Comparison of ENCODE assay signal across 25 cellular contexts in genomic region chr20:4132956-4133355, GRCh38. TPM values are rescaled to one million over a fixed set of nuclear protein-coding genes. Genes with fewer than 3 reads are reported as not detected.
A peak's percentile ranks its signal among the peaks of the same experiment; 100 is the strongest.
DNase-seq lines count a peak whose midpoint lies in the region; ATAC-seq, FAIRE-seq and TF ChIP-seq lines count a peak whose summit lies in the region.
"Had no signal": no experiment of that assay in that cellular context is flagged by ENCODE, and none has a peak within 500 bp of the region (broad histone marks: within the 10 kb centered on the region; RNA-seq: fewer than 3 reads in every experiment).

No MANE protein-coding gene starts in this region.

- no peak for FAIRE-seq in A549 (lab: Jason Lieb, UNC)
- FAIRE-seq: D721Med, G401.6, GM12891, GM19239 had no signal

- no peak overlapping the region for H3K4me3 Mint-ChIP-seq in activated T-helper 2 cell treated with anti-CD3 and anti-CD28 coated beads, Interferon-gamma antibody, Interleukin-2, Interleukin-4, amounts not matched to agents 10 μg/mL and 5 μg/mL and 100 μg/mL, durations not matched to agents 14 hours and 24 hours and 36 hours (ENCODE audit: low read depth)
- H3K4me3 Mint-ChIP-seq: CD14-positive monocyte; CD4-positive, alpha-beta memory T cell; CD4-positive, CD25-positive, alpha-beta regulatory T cell; CD8-positive, alpha-beta memory T cell had no signal

- no peaks in the 10 kb centered on the region for H3K27me3 Mint-ChIP-seq in activated T-helper 2 cell treated with anti-CD3 and anti-CD28 coated beads, Interferon-gamma antibody, Interleukin-2, Interleukin-4, amounts not matched to agents 10 μg/mL and 5 μg/mL and 100 μg/mL, durations not matched to agents 14 hours and 24 hours and 36 hours (ENCODE audit: low read depth)

- no peak for TF ChIP-seq RAD21 in A549 (conservative IDR thresholded peaks at IDR 0.05 in 1 of 2, IDR thresholded peaks at IDR 0.05 in 1 of 2)

- TF ChIP-seq CTCF in right atrium auricular region (IDR thresholded peaks at IDR 0.05) = no peak
- TF ChIP-seq CTCF in A549 (IDR thresholded peaks at IDR 0.05) = no peak
- no peak for TF ChIP-seq CTCF in Panc1 (IDR thresholded peaks at IDR 0.05)
- TF ChIP-seq CTCF in thyroid gland (IDR thresholded peaks at IDR 0.05) = no peak

- no peak overlapping the region for H3K4me3 ChIP-seq in right atrium auricular region
- no peak overlapping the region for H3K4me3 ChIP-seq in A549
- no peak overlapping the region for H3K4me3 ChIP-seq in Panc1 (ENCODE audit: low read depth in 2 of 2, low read length in 2 of 2)
- H3K4me3 ChIP-seq in thyroid gland (replicated peaks in 1 of 3) = no peak overlapping the region
- H3K4me3 ChIP-seq: BLaER1 had no signal

- no peaks in the 10 kb centered on the region for H3K36me3 ChIP-seq in right atrium auricular region
- no peaks in the 10 kb centered on the region for H3K36me3 ChIP-seq in Panc1 (ENCODE audit: control insufficient read depth, insufficient read depth, low read length)
- no peaks in the 10 kb centered on the region for H3K36me3 ChIP-seq in thyroid gland
- H3K36me3 ChIP-seq: BE2C, BLaER1 had no signal

- no peaks in the 10 kb centered on the region for H3K27me3 ChIP-seq in right atrium auricular region
- no peaks in the 10 kb centered on the region for H3K27me3 ChIP-seq in Panc1 (ENCODE audit: control insufficient read depth, insufficient read depth, low read length)
- no peaks in the 10 kb centered on the region for H3K27me3 ChIP-seq in thyroid gland
- H3K27me3 ChIP-seq: BE2C, BLaER1 had no signal

- H3K27ac ChIP-seq in right atrium auricular region (no peak overlapping the region), A549 (peak overlapping the region; percentile 93), Panc1 (ENCODE audit: low read length) (peak overlapping the region; percentile 94; the same call in 1 of the 2 replicates), thyroid gland (no peak overlapping the region)
- H3K27ac ChIP-seq: 22Rv1, BLaER1 had no signal

- intact Hi-C loops in left cardiac atrium (cut with DNase I) (no loop called here), Panc1 (cut with micrococcal nuclease; ENCODE audit: unreplicated experiment) (no loop called here), thyroid gland (cut with DNase I) (no loop called here)
- intact Hi-C loops in activated T-helper 2 cell treated with anti-CD3 and anti-CD28 coated beads, Interferon-gamma antibody, Interleukin-2, Interleukin-4, amounts not matched to agents 10 μg/mL and 5 μg/mL and 100 μg/mL, durations not matched to agents 14 hours and 24 hours and 36 hours (cut with micrococcal nuclease) = no loop called here

- TF ChIP-seq POLR2A in A549 (IDR thresholded peaks at IDR 0.05; ENCODE audit: low read length) = no peak
- TF ChIP-seq POLR2A in thyroid gland (IDR thresholded peaks at IDR 0.05) = no peak

- DNase-seq in right atrium auricular region (ENCODE audit: low spot score) = peak; percentile 2
- no peak for DNase-seq in left cardiac atrium
- DNase-seq in A549 (ENCODE audit: low read depth in 1 of 2, low spot score in 1 of 2) = no peak
- DNase-seq in Panc1 (ENCODE audit: low read depth, low spot score) = no peak
- DNase-seq in activated T-helper 2 cell treated with anti-CD3 and anti-CD28 coated beads, Interferon-gamma antibody, Interleukin-2, Interleukin-4, amounts not matched to agents 10 μg/mL and 5 μg/mL and 100 μg/mL, durations not matched to agents 14 hours and 24 hours and 36 hours (ENCODE audit: low spot score) = no peak
- no peak for DNase-seq in COLO668 (lab: John Stamatoyannopoulos, UW; ENCODE audit: unreplicated experiment)
- DNase-seq in HEK293T (ENCODE audit: extremely low spot score) = no peak
- no peak for DNase-seq in thyroid gland
- DNase-seq: ACHN; BE2C; C1 segment of cervical spinal cord; Caco-2; Calu3; CD4-positive, alpha-beta memory T cell; CD4-positive, CD25-positive, alpha-beta regulatory T cell; CD8-positive, alpha-beta memory T cell; DMS79 treated with DMSO at 0.1 percent for 48 hours; GF-D8 had no signal

- WGBS in A549 (ENCODE audit: missing lambda C conversion rate) = 95% methylated on average over 3 of the region's 3 CpGs
- WGBS in thyroid gland, 2 donors = 92 to 95% methylated on average over 3 of the region's 3 CpGs

- peak overlapping the region; percentile 24 for H3K27ac Mint-ChIP-seq in activated T-helper 2 cell treated with anti-CD3 and anti-CD28 coated beads, Interferon-gamma antibody, Interleukin-2, Interleukin-4, amounts not matched to agents 10 μg/mL and 5 μg/mL and 100 μg/mL, durations not matched to agents 14 hours and 24 hours and 36 hours
- H3K27ac Mint-ChIP-seq: CD14-positive monocyte; CD4-positive, alpha-beta memory T cell; CD4-positive, CD25-positive, alpha-beta regulatory T cell; CD8-positive, alpha-beta memory T cell had no signal

- in situ Hi-C loops in Panc1 (cut with HindIII; ENCODE audit: low pct_unique_long_range_greater_than_20kb, low sequenced_read_pairs) = no loop called here

- H3K4me1 Mint-ChIP-seq in activated T-helper 2 cell treated with anti-CD3 and anti-CD28 coated beads, Interferon-gamma antibody, Interleukin-2, Interleukin-4, amounts not matched to agents 10 μg/mL and 5 μg/mL and 100 μg/mL, durations not matched to agents 14 hours and 24 hours and 36 hours (ENCODE audit: low read depth) = peaks cover 57% of the 10 kb centered on the region

- H3K4me2 ChIP-seq in A549 = no peak overlapping the region
- H3K4me2 ChIP-seq: BLaER1 had no signal

- CTCF ChIA-PET in A549 (lab: Yijun Ruan, JAX) (interaction anchor here (1.0 to 5.5 kb wide), 5 partner anchors 11 to 40 kb away, joined by 3 to 63 read pairs (median 5); no protein-coding TSS in a partner anchor), Panc1 (lab: Charles Lee) (no interaction called here), HEK293T (lab: Yijun Ruan, JAX) (no interaction called here)

- no peak for TF ChIP-seq EP300 in A549 (IDR thresholded peaks at IDR 0.05)

- ATAC-seq in left cardiac atrium (no peak), A549 (no peak), Panc1 (no peak)

- H3K9me3 ChIP-seq in right atrium auricular region (no peaks in the 10 kb centered on the region), A549 (peaks cover 12% of the 10 kb centered on the region), Panc1 (ENCODE audit: control insufficient read depth, insufficient read depth, low read depth, low read length) (no peaks in the 10 kb centered on the region), thyroid gland (no peaks in the 10 kb centered on the region)
- H3K9me3 ChIP-seq: BE2C, BLaER1 had no signal

- peaks cover 11% of the 10 kb centered on the region for H3K36me3 Mint-ChIP-seq in activated T-helper 2 cell treated with anti-CD3 and anti-CD28 coated beads, Interferon-gamma antibody, Interleukin-2, Interleukin-4, amounts not matched to agents 10 μg/mL and 5 μg/mL and 100 μg/mL, durations not matched to agents 14 hours and 24 hours and 36 hours (ENCODE audit: low read depth)
- H3K36me3 Mint-ChIP-seq: CD14-positive monocyte; CD4-positive, alpha-beta memory T cell; CD4-positive, CD25-positive, alpha-beta regulatory T cell; CD8-positive, alpha-beta memory T cell had no signal

- BruUV-seq in Panc1 (replicated peaks; lab: Mats Ljungman, UMichigan) = no TSS peak

- H3K9me3 Mint-ChIP-seq in activated T-helper 2 cell treated with anti-CD3 and anti-CD28 coated beads, Interferon-gamma antibody, Interleukin-2, Interleukin-4, amounts not matched to agents 10 μg/mL and 5 μg/mL and 100 μg/mL, durations not matched to agents 14 hours and 24 hours and 36 hours = peaks cover 4% of the 10 kb centered on the region
- H3K9me3 Mint-ChIP-seq: CD8-positive, alpha-beta memory T cell had no signal

- H3K4me1 ChIP-seq in right atrium auricular region (no peaks in the 10 kb centered on the region), A549 (peaks cover 70% of the 10 kb centered on the region), Panc1 (ENCODE audit: control insufficient read depth, insufficient read depth, low read length) (peaks cover 37% of the 10 kb centered on the region), thyroid gland (no peaks in the 10 kb centered on the region)
- H3K4me1 ChIP-seq: BE2C had no signal

- POLR2A ChIA-PET in A549 (lab: Yijun Ruan, JAX) = no interaction called here
- POLR2A ChIA-PET in Panc1 (lab: Charles Lee) = no interaction called here
- POLR2A ChIA-PET in HEK293T (lab: Yijun Ruan, JAX) = no interaction called here

TF ChIP-seq in A549, 52 proteins besides CTCF, POLR2A, EP300 and RAD21 (continues in another document):
- no peak for TF ChIP-seq CHD2 (IDR thresholded peaks at IDR 0.05; ENCODE audit: low read length, partially characterized antibody)
- TF ChIP-seq PBX3 (IDR thresholded peaks at IDR 0.05) = no peak

TF ChIP-seq in HEK293T, 16 proteins besides CTCF, POLR2A, EP300 and RAD21:
- TF ChIP-seq SUZ12 (IDR thresholded peaks at IDR 0.05) (no peak), L3MBTL2 (conservative IDR thresholded peaks at IDR 0.05) (no peak), ELF4 (IDR thresholded peaks at IDR 0.05) (no peak), FOXA1 (IDR thresholded peaks at IDR 0.05) (no peak), HDGF (IDR thresholded peaks at IDR 0.05; ENCODE audit: borderline replicate concordance) (no peak), PKNOX1 (IDR thresholded peaks at IDR 0.05) (no peak), BHLHE40 (IDR thresholded peaks at IDR 0.05; ENCODE audit: borderline replicate concordance) (no peak), CTBP1 (IDR thresholded peaks at IDR 0.05; ENCODE audit: borderline replicate concordance) (no peak)

RNA-seq across cellular contexts. Expression of gene SMOX, which starts 15.7 kb away (rescaled TPM):
- 1 to 10 TPM; 5.2 to 6.6 TPM for total RNA-seq in right atrium auricular region
- 1 to 10 TPM; 3.7 to 4.8 TPM for total RNA-seq in left cardiac atrium
- polyA plus RNA-seq in A549 (2011; rRNA removed) = 67.4 and 111 TPM in 2 replicates
- 143 and 175 TPM in 2 replicates for polyA plus RNA-seq in A549 (2012; cell fraction: cytosol; rRNA removed)
- 251 and 331 TPM in 2 replicates for polyA plus RNA-seq in A549 (2012; cell fraction: nucleus; rRNA removed)
- 118 to 139 TPM (median 131 TPM) in 3 replicates for polyA plus RNA-seq in A549 (2017; fragmentation: RNase III; extraction: RNeasy Plus Mini Kit Qiagen cat#74134 plus additional on column Dnase treatment)
- 35.4 and 69.5 TPM in 2 replicates for polyA minus RNA-seq in A549 (2011; rRNA and poly(A)+ RNA removed)
- 33.8 TPM for total RNA-seq in Panc1 (2021; ENCODE audit: unreplicated experiment)
- 27.6 TPM for polyA plus RNA-seq in Panc1 (2012; ENCODE audit: insufficient read length)
- total RNA-seq in activated T-helper 2 cell treated with anti-CD3 and anti-CD28 coated beads, Interferon-gamma antibody, Interleukin-2, Interleukin-4, amounts not matched to agents 10 μg/mL and 5 μg/mL and 100 μg/mL, durations not matched to agents 14 hours and 24 hours and 36 hours = 36.4 and 38.7 TPM in 2 replicates
- total RNA-seq in thyroid gland = 1 to 10 TPM; 4.0 to 7.3 (median 5.4) TPM
- polyA plus RNA-seq: CD8-positive, alpha-beta memory T cell had no signal

Comparison
In these comparisons a context has a peak if more than half of its experiments do, and no peak if none do; other contexts are left out.
1. H3K27ac ChIP-seq: peak in A549 (2 of 2) and Panc1 (single experiment); none in right atrium auricular region (0 of 2) and thyroid gland (0 of 3).